In genomic region chr16:85200471-85201278, GRCh38 we compare ENCODE assay signal across 1 cellular context.
TF ChIP-seq lines count a peak whose summit lies in the region.

No MANE protein-coding gene starts in this region.

TF ChIP-seq in HepG2, 621 proteins besides CTCF, POLR2A, EP300 and RAD21 (continued from another document and continues in another):
- 0 out of 2 replicates have a peak, but pooled peaks have one; percentile 19 for TF ChIP-seq ARID4A (CRISPR knock-in tag; IDR thresholded peaks at IDR 0.05; ENCODE audit: borderline replicate concordance)
- 0 out of 2 replicates have a peak, but pooled peaks have one; percentile 18 for TF ChIP-seq ZNF609 (CRISPR knock-in tag; IDR thresholded peaks at IDR 0.05; ENCODE audit: borderline replicate concordance)
- TF ChIP-seq ZGPAT (CRISPR knock-in tag; IDR thresholded peaks at IDR 0.05): no peak
- no peak for TF ChIP-seq MED13 (CRISPR knock-in tag; IDR thresholded peaks at IDR 0.05)
- TF ChIP-seq HIC2 (CRISPR knock-in tag; IDR thresholded peaks at IDR 0.05; ENCODE audit: low read depth): peak; percentile 16; the same call in 1 of the 2 replicates
- TF ChIP-seq ZBTB21 (CRISPR knock-in tag; IDR thresholded peaks at IDR 0.05): peak; percentile 95
- TF ChIP-seq ZNF646 (CRISPR knock-in tag; IDR thresholded peaks at IDR 0.05): peak; percentile 27; the same call in 1 of the 2 replicates
- peak; percentile 74; the same call in 1 of the 2 replicates for TF ChIP-seq ZNF280D (CRISPR knock-in tag; IDR thresholded peaks at IDR 0.05)
- TF ChIP-seq TBP (CRISPR knock-in tag; IDR thresholded peaks at IDR 0.05): 0 out of 2 replicates have a peak, but pooled peaks have one; percentile 54
- TF ChIP-seq CC2D1A (CRISPR knock-in tag; IDR thresholded peaks at IDR 0.05): 0 out of 2 replicates have a peak, but pooled peaks have one; percentile 36
- TF ChIP-seq RFX5 (IDR thresholded peaks at IDR 0.05; ENCODE audit: low read depth, low read length): peak; percentile 38; the same call in 1 of the 2 replicates
- TF ChIP-seq ZNF672 (CRISPR knock-in tag; IDR thresholded peaks at IDR 0.05): no peak
- no peak for TF ChIP-seq ZIK1 (CRISPR knock-in tag; IDR thresholded peaks at IDR 0.05; ENCODE audit: borderline replicate concordance, low read depth)
- TF ChIP-seq MLX (CRISPR knock-in tag; IDR thresholded peaks at IDR 0.05): 0 out of 2 replicates have a peak, but pooled peaks have one; percentile 18
- peak; percentile 82; the same call in 1 of the 2 replicates for TF ChIP-seq ZNF292 (CRISPR knock-in tag; IDR thresholded peaks at IDR 0.05; ENCODE audit: borderline replicate concordance, low read depth)
- TF ChIP-seq ZKSCAN8 (CRISPR knock-in tag; IDR thresholded peaks at IDR 0.05; ENCODE audit: borderline replicate concordance): 0 out of 2 replicates have a peak, but pooled peaks have one; percentile 17
- TF ChIP-seq ZSCAN20 (CRISPR knock-in tag; IDR thresholded peaks at IDR 0.05; ENCODE audit: borderline replicate concordance): no peak
- TF ChIP-seq ARID5B (CRISPR knock-in tag; IDR thresholded peaks at IDR 0.05): peak; percentile 53; the same call in 1 of the 2 replicates
- TF ChIP-seq MXD4 (CRISPR knock-in tag; IDR thresholded peaks at IDR 0.05): no peak; the same call in 1 of the 2 replicates
